In genomic region chr5:66850354-66851075, GRCh38 we compare ENCODE assay signal across 11 cellular contexts.
DNase-seq lines count a peak whose midpoint lies in the region; ATAC-seq and TF ChIP-seq lines count a peak whose summit lies in the region.
"Had no signal": no experiment of that assay in that cellular context is flagged by ENCODE, and none has a peak within 500 bp of the region (broad histone marks: within the 10 kb centered on the region; RNA-seq: fewer than 3 reads in every experiment).

No MANE protein-coding gene starts in this region.

- no peaks in the 10 kb centered on the region for H3K27me3 ChIP-seq in subcutaneous abdominal adipose tissue (ENCODE audit: control insufficient read depth in 5 of 5, insufficient read depth in 4 of 5, low read length in 5 of 5)
- H3K27me3 ChIP-seq: uterus had no signal

- intact Hi-C loops in activated CD4-positive, alpha-beta T cell treated with anti-CD3 and anti-CD28 coated beads, Interleukin-2, amount 10 ng/mL, durations not matched to agents 24 days and 14 days (cut with micrococcal nuclease): loop anchor here (1.0 kb wide), 1 partner anchor 10 kb away; no protein-coding TSS in a partner anchor

- H3K4me3 Mint-ChIP-seq in activated CD4-positive, alpha-beta T cell treated with anti-CD3 and anti-CD28 coated beads, Interleukin-2, amount 10 ng/mL, durations not matched to agents 24 days and 14 days: peak overlapping the region; percentile 42

- H3K36me3 ChIP-seq in subcutaneous abdominal adipose tissue (ENCODE audit: control insufficient read depth in 5 of 5, insufficient read depth in 5 of 5, low read length in 5 of 5): peaks cover 0 to 5% (median 0%) of the 10 kb centered on the region in 5 donors
- H3K36me3 ChIP-seq: uterus had no signal

- H3K36me3 Mint-ChIP-seq in activated CD4-positive, alpha-beta T cell treated with anti-CD3 and anti-CD28 coated beads, Interleukin-2, amount 10 ng/mL, durations not matched to agents 24 days and 14 days (ENCODE audit: low read depth): peaks cover 7% of the 10 kb centered on the region

- DNase-seq in activated CD4-positive, alpha-beta T cell treated with anti-CD3 and anti-CD28 coated beads, Interleukin-2, amount 10 ng/mL, durations not matched to agents 24 days and 14 days: no peak
- DNase-seq in activated CD4-positive, alpha-beta T cell treated with anti-CD3 and anti-CD28 coated beads for 48 hours: no peak
- DNase-seq in SKM-1 (lab: John Stamatoyannopoulos, UW; ENCODE audit: unreplicated experiment): peak; percentile 89
- peak; percentile 60 for DNase-seq in fibroblast of the aortic adventitia (ENCODE audit: low read depth)
- DNase-seq in Ammon's horn (ENCODE audit: low spot score): no peak
- DNase-seq in C1 segment of cervical spinal cord (lab: John Stamatoyannopoulos, UW): no peak
- DNase-seq: activated naive CD4-positive, alpha-beta T cell; NCI-H524; uterus had no signal

- no peak for TF ChIP-seq CTCF in fibroblast of the aortic adventitia (IDR thresholded peaks at IDR 0.05; ENCODE audit: insufficient read depth, low read length)

- H3K27ac Mint-ChIP-seq in activated CD4-positive, alpha-beta T cell treated with anti-CD3 and anti-CD28 coated beads, Interleukin-2, amount 10 ng/mL, durations not matched to agents 24 days and 14 days: no peak overlapping the region

- H3K9ac ChIP-seq in subcutaneous abdominal adipose tissue (ENCODE audit: low read length in 5 of 5): no peak overlapping the region

- H3K4me1 Mint-ChIP-seq in activated CD4-positive, alpha-beta T cell treated with anti-CD3 and anti-CD28 coated beads, Interleukin-2, amount 10 ng/mL, durations not matched to agents 24 days and 14 days: peaks cover 24% of the 10 kb centered on the region

- no peaks in the 10 kb centered on the region for H3K9me3 ChIP-seq in subcutaneous abdominal adipose tissue (ENCODE audit: control insufficient read depth in 5 of 5, low read length in 5 of 5)
- H3K9me3 ChIP-seq: uterus had no signal

- no peak for ATAC-seq in HG03565 (IDR thresholded peaks at IDR 0.05; ENCODE audit: unreplicated experiment)

- H3K4me1 ChIP-seq in subcutaneous abdominal adipose tissue (ENCODE audit: control insufficient read depth in 5 of 5, insufficient read depth in 5 of 5, low read length in 5 of 5): peaks cover 0 to 12% (median 8%) of the 10 kb centered on the region in 5 donors
- H3K4me1 ChIP-seq: uterus had no signal

- H3K27ac ChIP-seq in subcutaneous abdominal adipose tissue (ENCODE audit: low read depth, low read length): peak overlapping the region; percentile 9

- H3K4me3 ChIP-seq in fibroblast of the aortic adventitia (ENCODE audit: low read depth, low read length) (no peak overlapping the region), subcutaneous abdominal adipose tissue (ENCODE audit: low read depth in 1 of 5, low read length in 5 of 5) (no peak overlapping the region)
- H3K4me3 ChIP-seq: uterus had no signal

- H3K9me3 Mint-ChIP-seq in activated CD4-positive, alpha-beta T cell treated with anti-CD3 and anti-CD28 coated beads, Interleukin-2, amount 10 ng/mL, durations not matched to agents 24 days and 14 days: no peaks in the 10 kb centered on the region

- H3K27me3 Mint-ChIP-seq in activated CD4-positive, alpha-beta T cell treated with anti-CD3 and anti-CD28 coated beads, Interleukin-2, amount 10 ng/mL, durations not matched to agents 24 days and 14 days: no peaks in the 10 kb centered on the region

Comparison
In these comparisons a context has a peak if more than half of its experiments do, and no peak if none do; other contexts are left out.
1. DNase-seq: peak in SKM-1 (single experiment) and fibroblast of the aortic adventitia (single experiment); none in activated CD4-positive, alpha-beta T cell treated with anti-CD3 and anti-CD28 coated beads, Interleukin-2, amount 10 ng/mL, durations not matched to agents 24 days and 14 days (single experiment), activated CD4-positive, alpha-beta T cell treated with anti-CD3 and anti-CD28 coated beads for 48 hours (single experiment), Ammon's horn (single experiment) and C1 segment of cervical spinal cord (0 of 14).